Comparison of ENCODE assay signal across 8 cellular contexts in the genomic region with DNA sequence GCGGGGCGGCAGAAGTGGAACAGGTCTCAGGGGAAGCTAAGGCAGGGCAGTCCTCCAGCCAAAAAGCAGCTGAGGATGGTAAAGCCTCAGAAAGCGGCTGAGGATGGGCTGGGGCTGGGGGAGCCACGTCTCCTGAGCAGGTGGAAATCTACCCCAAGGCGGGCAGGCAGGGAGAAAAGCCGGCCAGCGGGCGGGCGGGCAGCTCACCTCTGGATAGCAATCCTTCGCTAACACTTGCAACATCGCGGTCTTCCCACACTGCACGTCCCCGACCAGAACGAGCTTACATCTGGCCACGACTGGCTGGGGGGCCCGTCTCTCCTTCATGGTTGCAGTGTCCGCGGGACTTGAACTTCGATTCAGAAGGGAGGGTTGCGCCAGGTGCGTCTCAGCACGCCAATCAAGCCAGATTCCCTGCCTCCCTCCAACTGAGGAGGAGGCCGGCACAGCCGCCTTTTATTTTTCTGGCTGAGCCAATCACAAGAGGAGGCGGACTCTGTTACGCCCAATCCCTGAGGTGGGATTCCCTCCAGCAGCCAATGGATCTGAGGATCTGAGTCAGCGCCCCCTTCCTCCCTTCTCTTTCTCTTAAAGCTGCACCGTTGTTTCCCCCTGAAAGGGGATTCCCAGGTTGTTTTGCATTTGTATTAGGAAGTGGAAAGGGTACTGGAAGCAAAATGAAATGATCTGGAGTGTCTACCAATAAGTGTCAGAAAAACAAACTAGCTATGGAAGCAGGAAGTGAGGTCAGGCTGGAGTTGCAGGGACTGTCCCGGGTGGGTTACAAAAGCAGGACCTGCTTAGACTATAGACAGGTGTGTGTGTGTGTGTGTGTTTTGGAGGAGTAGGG. TPM values are rescaled to one million over a fixed set of nuclear protein-coding genes. Genes with fewer than 3 reads are reported as not detected.
DNase-seq lines count a peak whose midpoint lies in the region; ATAC-seq and TF ChIP-seq lines count a peak whose summit lies in the region.

A gene (minus strand): TSS at position 430 of the 850 bp plus-strand sequence. CDS start 103 bp downstream, at position 327.

- H3K36me3 ChIP-seq in CD4-positive, alpha-beta memory T cell (ENCODE audit: insufficient read depth, low read length): no peaks in the 10 kb centered on the region
- H3K36me3 ChIP-seq in lower lobe of right lung: no peaks in the 10 kb centered on the region

- intact Hi-C loops in CD4-positive, alpha-beta memory T cell (cut with micrococcal nuclease): loop anchor here (1.0 kb wide), 1 partner anchor 12 kb away; no protein-coding TSS in a partner anchor
- intact Hi-C loops in lower lobe of right lung (cut with DNase I): no loop called here

- peaks cover 2 to 5% of the 10 kb centered on the region in 2 donors for H3K36me3 Mint-ChIP-seq in CD4-positive, alpha-beta memory T cell

- peaks cover 11% of the 10 kb centered on the region for H3K27me3 ChIP-seq in CD4-positive, alpha-beta memory T cell (ENCODE audit: insufficient read depth, low read length)
- no peaks in the 10 kb centered on the region for H3K27me3 ChIP-seq in lower lobe of right lung (ENCODE audit: low read depth)

- no peak for TF ChIP-seq CTCF in lower lobe of right lung (IDR thresholded peaks at IDR 0.05)

- no peaks in the 10 kb centered on the region for H3K9me3 ChIP-seq in CD4-positive, alpha-beta memory T cell (ENCODE audit: control insufficient read depth in 1 of 2, low read length in 2 of 2)
- no peaks in the 10 kb centered on the region for H3K9me3 ChIP-seq in lower lobe of right lung

- peak; percentile 91 for ATAC-seq in GM19455 (IDR thresholded peaks at IDR 0.05; ENCODE audit: unreplicated experiment)
- ATAC-seq in lower lobe of right lung: peak; percentile 96 to 97

- peak within 1 kb of the TSS; percentile 49 to 62 for H3K4me3 ChIP-seq in CD4-positive, alpha-beta memory T cell (ENCODE audit: low read length in 2 of 2)
- H3K4me3 ChIP-seq in lower lobe of right lung: peak within 1 kb of the TSS; percentile 64

- peak; percentile 85 to 95 (median 87) for DNase-seq in CD4-positive, alpha-beta memory T cell
- peak; percentile 88 for DNase-seq in HK-2 (ENCODE audit: unreplicated experiment)
- DNase-seq in NCI-H82 treated with DMSO at 0.1 percent for 48 hours (lab: John Stamatoyannopoulos, UW; ENCODE audit: unreplicated experiment): peak; percentile 82
- DNase-seq in activated CD8-positive, alpha-beta memory T cell treated with anti-CD3 and anti-CD28 coated beads for 1 hour (ENCODE audit: extremely low read depth in 1 of 2, low read depth in 1 of 2): peak; percentile 58 to 77
- DNase-seq in effector CD4-positive, alpha-beta T cell: peak; percentile 83
- DNase-seq in lower lobe of right lung: peak; percentile 89
- DNase-seq in stimulated activated CD4-positive, alpha-beta T cell treated with anti-CD3 and anti-CD28 coated beads, TNF-alpha, amount 100 ng/mL, for 1 hour (ENCODE audit: low read depth in 3 of 3, low spot score in 1 of 3): peak; percentile 60 to 71 (median 70)

- CTCF ChIA-PET in CD4-positive, alpha-beta memory T cell (lab: Charles Lee; ENCODE audit: partially characterized antibody): interaction anchor here (0.8 to 11.7 kb wide), 11 partner anchors 9 to 70 kb away, joined by 3 to 62 read pairs (median 5); a partner anchor contains a TSS

- POLR2A ChIA-PET in CD4-positive, alpha-beta memory T cell (lab: Charles Lee; ENCODE audit: partially characterized antibody): interaction anchor here (0.6 to 3.8 kb wide), 24 partner anchors 8 to 457 kb away, joined by 3 to 82 read pairs (median 5); a partner anchor contains a TSS

- peaks cover 21% of the 10 kb centered on the region for H3K4me1 ChIP-seq in CD4-positive, alpha-beta memory T cell (ENCODE audit: insufficient read depth, low read length)
- peaks cover 22% of the 10 kb centered on the region for H3K4me1 ChIP-seq in lower lobe of right lung

- peak within 1 kb of the TSS; percentile 90 to 95 (median 92) for H3K4me3 Mint-ChIP-seq in CD4-positive, alpha-beta memory T cell

- no peaks in the 10 kb centered on the region for H3K9me3 Mint-ChIP-seq in CD4-positive, alpha-beta memory T cell

- H3K27ac ChIP-seq in CD4-positive, alpha-beta memory T cell (ENCODE audit: low read depth, low read length): peak within 1 kb of the TSS; percentile 62
- peak within 1 kb of the TSS; percentile 64 for H3K27ac ChIP-seq in lower lobe of right lung

- peak within 1 kb of the TSS; percentile 80 to 95 (median 88) for H3K27ac Mint-ChIP-seq in CD4-positive, alpha-beta memory T cell

- H3K27me3 Mint-ChIP-seq in CD4-positive, alpha-beta memory T cell: peaks cover 11 to 16% of the 10 kb centered on the region in 2 donors

- peaks cover 17 to 30% (median 23%) of the 10 kb centered on the region in 4 donors for H3K4me1 Mint-ChIP-seq in CD4-positive, alpha-beta memory T cell

RNA-seq across cellular contexts. Expression of the gene that starts here (rescaled TPM):
- 1 to 10 TPM in 1 of 2 experiments, under 1 TPM in 1; 0.89 to 1.4 TPM for total RNA-seq in CD4-positive, alpha-beta memory T cell
- polyA plus RNA-seq in CD4-positive, alpha-beta memory T cell: 1 to 10 TPM in 1 of 2 donors, under 1 TPM in 1; 0.85 to 2.6 TPM
- 5.9 TPM for total RNA-seq in lower lobe of right lung

Comparison
In these comparisons a context has a peak if more than half of its experiments do, and no peak if none do; other contexts are left out.
1. Peak in every context shown above with its lines: DNase-seq, ATAC-seq, H3K4me3 ChIP-seq and H3K27ac ChIP-seq.